Comparison of ENCODE assay signal across 9 cellular contexts in the genomic region with DNA sequence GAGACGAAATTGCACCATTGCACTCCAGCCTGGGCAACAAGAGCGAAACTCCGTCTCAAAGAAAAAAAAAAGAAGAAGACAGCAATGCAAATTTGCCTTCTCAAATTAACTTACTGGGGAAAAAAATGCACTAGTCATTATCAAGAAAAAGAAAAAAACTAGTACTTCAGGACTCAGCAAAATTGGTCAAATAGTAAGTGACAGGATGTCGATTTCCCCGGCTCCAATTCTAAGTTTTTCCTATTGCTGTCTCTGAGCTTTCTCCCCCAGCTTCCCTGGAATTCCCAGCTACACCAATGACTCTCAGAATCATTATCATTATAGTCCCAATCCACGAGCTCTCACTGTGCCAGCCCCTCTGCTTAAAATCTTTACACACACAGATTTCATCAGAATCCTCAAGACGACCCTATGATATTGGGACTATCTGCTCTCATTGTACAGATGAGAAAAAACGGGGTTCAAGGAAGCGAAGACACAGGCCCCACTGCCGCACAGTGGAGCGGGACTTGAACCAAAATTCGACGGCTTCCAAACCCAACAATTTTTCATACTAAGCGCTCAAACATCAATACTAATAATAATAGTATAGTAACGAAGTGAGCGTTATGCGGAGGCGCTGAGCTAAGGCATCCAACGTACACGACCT. TPM values are rescaled to one million over a fixed set of nuclear protein-coding genes. Genes with fewer than 3 reads are reported as not detected.
DNase-seq lines count a peak whose midpoint lies in the region; ATAC-seq and TF ChIP-seq lines count a peak whose summit lies in the region.
"Had no signal": no experiment of that assay in that cellular context is flagged by ENCODE, and none has a peak within 500 bp of the region (broad histone marks: within the 10 kb centered on the region; RNA-seq: fewer than 3 reads in every experiment).

No MANE protein-coding gene starts in this region.

- in situ Hi-C loops in astrocyte of the cerebellum (cut with HindIII; ENCODE audit: low sequenced_read_pairs), result no loop called here

- DNase-seq in left ventricle myocardium inferior (no peak), Right ventricle myocardium superior (no peak), astrocyte of the cerebellum (ENCODE audit: low read depth) (no peak), lung (ENCODE audit: low spot score) (no peak), aorta (no peak), amniotic stem cell (lab: John Stamatoyannopoulos, UW) (no peak), NCI-H146 (lab: John Stamatoyannopoulos, UW) (no peak)

- intact Hi-C loops in left ventricle myocardium inferior (cut with micrococcal nuclease) (no loop called here), Right ventricle myocardium superior (cut with DNase I) (loop anchor here (10.0 kb wide), 1 partner anchor 97 kb away; the partner anchor contains the start of gene SERTAD3), aorta (cut with DNase I) (loop anchor here in 1 of 2 donors (1.0 to 5.0 kb wide), 4 partner anchors 55 to 255 kb away; partner anchors contain the start of gene LTBP4)

- peak overlapping the region; percentile 89 for H3K27ac ChIP-seq in left ventricle myocardium inferior (replicated peaks)
- H3K27ac ChIP-seq in lung (ENCODE audit: low read depth in 1 of 2, low read length in 1 of 2), result peak overlapping the region; percentile 76 to 84
- H3K27ac ChIP-seq in aorta (ENCODE audit: low read depth in 1 of 2, low read length in 2 of 2), result peak overlapping the region in 1 of 2 donors; percentile 49

- ATAC-seq in Right ventricle myocardium superior (ENCODE audit: poor library complexity) (no peak), lung (ENCODE audit: insufficient read depth, low FRiP score) (no peak), aorta (ENCODE audit: low FRiP score) (no peak), GM21786 (IDR thresholded peaks at IDR 0.05; ENCODE audit: unreplicated experiment) (no peak)

- no peak for TF ChIP-seq CTCF in left ventricle myocardium inferior (IDR thresholded peaks at IDR 0.05; ENCODE audit: borderline replicate concordance)
- no peak for TF ChIP-seq CTCF in astrocyte of the cerebellum (IDR thresholded peaks at IDR 0.05; ENCODE audit: low read depth, low read length, missing control alignments)
- no peak for TF ChIP-seq CTCF in lung (IDR thresholded peaks at IDR 0.05; ENCODE audit: control extremely low read depth, extremely low read depth)

- H3K4me1 ChIP-seq in left ventricle myocardium inferior (peaks cover 62% of the 10 kb centered on the region), lung (ENCODE audit: control insufficient read depth in 2 of 2, insufficient read depth in 2 of 2, low read length in 2 of 2) (peaks cover 0 to 5% of the 10 kb centered on the region in 2 donors), aorta (ENCODE audit: control insufficient read depth in 1 of 2, insufficient read depth in 2 of 2, low read length in 2 of 2) (peaks cover 0 to 4% of the 10 kb centered on the region in 2 donors)

- peak overlapping the region; percentile 80 for H3K4me3 ChIP-seq in left ventricle myocardium inferior
- H3K4me3 ChIP-seq in astrocyte of the cerebellum (ENCODE audit: low read depth, low read length), result peak overlapping the region; percentile 93
- H3K4me3 ChIP-seq in lung, result peak overlapping the region; percentile 80
- H3K4me3 ChIP-seq in aorta (ENCODE audit: low read length in 2 of 2), result peak overlapping the region; percentile 50 to 74

- H3K36me3 ChIP-seq in left ventricle myocardium inferior, result no peaks in the 10 kb centered on the region
- H3K36me3 ChIP-seq in lung (ENCODE audit: control insufficient read depth in 2 of 2, insufficient read depth in 2 of 2, low read length in 2 of 2), result no peaks in the 10 kb centered on the region
- H3K36me3 ChIP-seq in aorta (ENCODE audit: control insufficient read depth in 1 of 2, insufficient read depth in 2 of 2, low read length in 1 of 2), result no peaks in the 10 kb centered on the region

- H3K27me3 ChIP-seq in left ventricle myocardium inferior (ENCODE audit: low read depth), result no peaks in the 10 kb centered on the region
- no peaks in the 10 kb centered on the region for H3K27me3 ChIP-seq in lung (ENCODE audit: control insufficient read depth, insufficient read depth)
- H3K27me3 ChIP-seq in aorta (ENCODE audit: control insufficient read depth in 1 of 2, insufficient read depth in 2 of 2, low read length in 1 of 2), result no peaks in the 10 kb centered on the region

- H3K9me3 ChIP-seq in left ventricle myocardium inferior (replicated peaks) (no peaks in the 10 kb centered on the region), lung (ENCODE audit: control insufficient read depth in 2 of 2, insufficient read depth in 1 of 2, low read length in 1 of 2) (no peaks in the 10 kb centered on the region), aorta (ENCODE audit: control insufficient read depth, low read length) (no peaks in the 10 kb centered on the region)

- WGBS in lung, 2 donors, result 12 to 14% methylated on average over 20 of the region's 20 CpGs
- WGBS in aorta, 2 donors, result 15 to 16% methylated on average over 20 of the region's 20 CpGs

RNA-seq across cellular contexts. Expression of gene C19orf47, which starts 0.6 kb away (rescaled TPM):
- total RNA-seq in left ventricle myocardium inferior (166 TPM), Right ventricle myocardium superior (209 TPM), lung (10 to 100 TPM in 1 of 2 donors, 1 to 10 TPM in 1; 9.8 to 18.0 TPM), aorta (10 to 100 TPM; 16.9 to 22.3 TPM)
- polyA plus RNA-seq in lung (10 to 100 TPM; 11.7 to 26.3 TPM), aorta (10 to 100 TPM; 11.3 to 20.5 TPM)

RNA-seq across cellular contexts. Expression of gene PLD3, which starts 0.9 kb away (rescaled TPM):
- total RNA-seq in left ventricle myocardium inferior (156 TPM), Right ventricle myocardium superior (159 TPM), lung (100 to 1,000 TPM; 257 to 407 TPM), aorta (100 to 1,000 TPM; 184 to 291 TPM)
- polyA plus RNA-seq in lung (100 to 1,000 TPM; 205 to 219 TPM), aorta (100 to 1,000 TPM; 143 to 234 TPM)

RNA-seq across cellular contexts. Expression of gene HIPK4, which starts 42.4 kb away (rescaled TPM):
- total RNA-seq in left ventricle myocardium inferior, result not detected
- not detected for total RNA-seq in Right ventricle myocardium superior
- under 1 TPM in 1 of 2 donors, not detected in 1; 0.43 TPM for total RNA-seq in lung
- polyA plus RNA-seq in lung, result under 1 TPM; 0.10 to 0.22 TPM
- total RNA-seq in aorta, result under 1 TPM; 0.21 to 0.23 TPM
- polyA plus RNA-seq in aorta, result under 1 TPM in 1 of 2 donors, not detected in 1; 0.51 TPM
- total RNA-seq: glomerular endothelial cell had no signal
